ENCODE assay signal across 11 cellular contexts in genomic region chr18:21167641-21168372, GRCh38. TPM values are rescaled to one million over a fixed set of nuclear protein-coding genes. Genes with fewer than 3 reads are reported as not detected.
A peak's percentile ranks its signal among the peaks of the same experiment; 100 is the strongest.
DNase-seq lines count a peak whose midpoint lies in the region; ATAC-seq lines count a peak whose summit lies in the region.
"Had no signal": no experiment of that assay in that cellular context is flagged by ENCODE, and none has a peak within 500 bp of the region (broad histone marks: within the 10 kb centered on the region; RNA-seq: fewer than 3 reads in every experiment).

No MANE protein-coding gene starts in this region.

- H3K56ac ChIP-seq in mesendoderm (ENCODE audit: low read length), result no peak overlapping the region

- H3K27ac ChIP-seq in mesendoderm (ENCODE audit: low read depth, low read length), result no peak overlapping the region

- H3K9ac ChIP-seq in mesendoderm (ENCODE audit: low read length), result no peak overlapping the region

- no peaks in the 10 kb centered on the region for H3K4me1 ChIP-seq in mesendoderm (ENCODE audit: control insufficient read depth, low read depth, low read length)

- H3K4me1 Mint-ChIP-seq in activated naive CD8-positive, alpha-beta T cell treated with anti-CD3 and anti-CD28 coated beads for 36 hours, result no peaks in the 10 kb centered on the region
- no peaks in the 10 kb centered on the region for H3K4me1 Mint-ChIP-seq in activated T-cell treated with anti-CD3 and anti-CD28 coated beads, Interleukin-2, amount 50 U/mL, for 72 hours (ENCODE audit: low read depth)

- H3K36me3 ChIP-seq in mesendoderm (ENCODE audit: control insufficient read depth, insufficient read depth, low read length), result no peaks in the 10 kb centered on the region

- no peak overlapping the region for H3K27ac Mint-ChIP-seq in activated naive CD8-positive, alpha-beta T cell treated with anti-CD3 and anti-CD28 coated beads for 36 hours
- H3K27ac Mint-ChIP-seq in activated T-cell treated with anti-CD3 and anti-CD28 coated beads, Interleukin-2, amount 50 U/mL, for 72 hours, result no peak overlapping the region
- H3K27ac Mint-ChIP-seq: activated naive CD4-positive, alpha-beta T cell treated with anti-CD3 and anti-CD28 coated beads for 36 hours had no signal

- H2BK15ac ChIP-seq in mesendoderm (replicated peaks; ENCODE audit: low read depth), result no peak overlapping the region

- no peaks in the 10 kb centered on the region for H3K36me3 Mint-ChIP-seq in activated naive CD8-positive, alpha-beta T cell treated with anti-CD3 and anti-CD28 coated beads for 36 hours
- H3K36me3 Mint-ChIP-seq in activated T-cell treated with anti-CD3 and anti-CD28 coated beads, Interleukin-2, amount 50 U/mL, for 72 hours (ENCODE audit: insufficient read depth in 2 of 2), result no peaks in the 10 kb centered on the region

- no peak overlapping the region for H4K5ac ChIP-seq in mesendoderm (ENCODE audit: low read length)

- H3K9me3 Mint-ChIP-seq in activated naive CD8-positive, alpha-beta T cell treated with anti-CD3 and anti-CD28 coated beads for 36 hours, result no peaks in the 10 kb centered on the region
- no peaks in the 10 kb centered on the region for H3K9me3 Mint-ChIP-seq in activated T-cell treated with anti-CD3 and anti-CD28 coated beads, Interleukin-2, amount 50 U/mL, for 72 hours
- H3K9me3 Mint-ChIP-seq: activated naive CD4-positive, alpha-beta T cell treated with anti-CD3 and anti-CD28 coated beads for 36 hours had no signal

- no peak overlapping the region for H3K4me3 Mint-ChIP-seq in activated naive CD8-positive, alpha-beta T cell treated with anti-CD3 and anti-CD28 coated beads for 36 hours
- H3K4me3 Mint-ChIP-seq in activated T-cell treated with anti-CD3 and anti-CD28 coated beads, Interleukin-2, amount 50 U/mL, for 72 hours, result no peak overlapping the region
- H3K4me3 Mint-ChIP-seq: activated naive CD4-positive, alpha-beta T cell treated with anti-CD3 and anti-CD28 coated beads for 36 hours had no signal

- ATAC-seq in HG03469 (IDR thresholded peaks at IDR 0.05; ENCODE audit: unreplicated experiment), result no peak
- ATAC-seq in activated T-cell treated with anti-CD3 and anti-CD28 coated beads, Interleukin-2, amount 50 U/mL, for 72 hours (replicated peaks in 1 of 2), result no peak

- H3K4ac ChIP-seq in mesendoderm (ENCODE audit: low read depth, low read length), result no peak overlapping the region

- WGBS in mesendoderm (ENCODE audit: extremely low coverage, insufficient coverage, low lambda C conversion rate), result no CpG with 5 or more reads among the region's 1 CpG

- no peak overlapping the region for H2AK5ac ChIP-seq in mesendoderm (ENCODE audit: low read length)

- H3K18ac ChIP-seq in mesendoderm (ENCODE audit: low read length), result no peak overlapping the region

- H2BK120ac ChIP-seq in mesendoderm (ENCODE audit: low read depth, low read length), result no peak overlapping the region

- H2BK5ac ChIP-seq in mesendoderm (ENCODE audit: low read length), result no peak overlapping the region

- peaks cover 4% of the 10 kb centered on the region for H3K27me3 Mint-ChIP-seq in activated naive CD8-positive, alpha-beta T cell treated with anti-CD3 and anti-CD28 coated beads for 36 hours
- no peaks in the 10 kb centered on the region for H3K27me3 Mint-ChIP-seq in activated T-cell treated with anti-CD3 and anti-CD28 coated beads, Interleukin-2, amount 50 U/mL, for 72 hours (ENCODE audit: low read depth)

- H3K27me3 ChIP-seq in mesendoderm (ENCODE audit: insufficient read depth, low read length, poor library complexity), result no peaks in the 10 kb centered on the region

- no peak overlapping the region for H3K4me3 ChIP-seq in mesendoderm (ENCODE audit: low read length)

- no peaks in the 10 kb centered on the region for H3K79me2 ChIP-seq in mesendoderm (ENCODE audit: control insufficient read depth, insufficient read depth, low read length)

- H3K4me2 ChIP-seq in mesendoderm (ENCODE audit: low read length), result no peak overlapping the region

- H3K23ac ChIP-seq in mesendoderm (ENCODE audit: low read length), result no peak overlapping the region

- no peak overlapping the region for H4K8ac ChIP-seq in mesendoderm (ENCODE audit: low read depth, low read length)

- DNase-seq in DMS53 treated with DMSO at 0.1 percent for 48 hours (lab: John Stamatoyannopoulos, UW; ENCODE audit: unreplicated experiment) (peak; percentile 88), NCI-H1930 (lab: John Stamatoyannopoulos, UW) (peak; percentile 95 to 98), amniotic epithelial cell (ENCODE audit: low read depth) (peak; percentile 29), mesendoderm (peak; percentile 86), amniotic stem cell (lab: John Stamatoyannopoulos, UW) (no peak)
- DNase-seq in activated naive CD8-positive, alpha-beta T cell treated with anti-CD3 and anti-CD28 coated beads for 36 hours, result no peak
- DNase-seq in activated T-cell treated with anti-CD3 and anti-CD28 coated beads, Interleukin-2, amount 50 U/mL, for 72 hours, result no peak
- DNase-seq: activated naive CD4-positive, alpha-beta T cell treated with anti-CD3 and anti-CD28 coated beads for 36 hours; NCI-H2227 treated with DMSO at 0.1 percent for 48 hours; T1000 had no signal

- H3K79me1 ChIP-seq in mesendoderm (ENCODE audit: low read length), result no peaks in the 10 kb centered on the region

RNA-seq across cellular contexts. Expression of gene ROCK1, which starts 56.2 kb away (rescaled TPM):
- 34.6 TPM for polyA plus RNA-seq in mesendoderm (2013, experiment 1 of 2)
- 35.1 TPM for polyA plus RNA-seq in mesendoderm (2013, experiment 2 of 2)
- total RNA-seq in activated naive CD8-positive, alpha-beta T cell treated with anti-CD3 and anti-CD28 coated beads for 36 hours, result 10 to 100 TPM; 47.1 to 48.0 TPM
- 10 to 100 TPM; 62.5 to 67.5 TPM for total RNA-seq in activated T-cell treated with anti-CD3 and anti-CD28 coated beads, Interleukin-2, amount 50 U/mL, for 72 hours

Comparison
In these comparisons a context has a peak if more than half of its experiments do, and no peak if none do; other contexts are left out.
1. DNase-seq: peak in DMS53 treated with DMSO at 0.1 percent for 48 hours (single experiment), NCI-H1930 (2 of 2), amniotic epithelial cell (single experiment) and mesendoderm (single experiment); none in amniotic stem cell (single experiment), activated naive CD8-positive, alpha-beta T cell treated with anti-CD3 and anti-CD28 coated beads for 36 hours (single experiment) and activated T-cell treated with anti-CD3 and anti-CD28 coated beads, Interleukin-2, amount 50 U/mL, for 72 hours (0 of 2).